In the genomic region with DNA sequence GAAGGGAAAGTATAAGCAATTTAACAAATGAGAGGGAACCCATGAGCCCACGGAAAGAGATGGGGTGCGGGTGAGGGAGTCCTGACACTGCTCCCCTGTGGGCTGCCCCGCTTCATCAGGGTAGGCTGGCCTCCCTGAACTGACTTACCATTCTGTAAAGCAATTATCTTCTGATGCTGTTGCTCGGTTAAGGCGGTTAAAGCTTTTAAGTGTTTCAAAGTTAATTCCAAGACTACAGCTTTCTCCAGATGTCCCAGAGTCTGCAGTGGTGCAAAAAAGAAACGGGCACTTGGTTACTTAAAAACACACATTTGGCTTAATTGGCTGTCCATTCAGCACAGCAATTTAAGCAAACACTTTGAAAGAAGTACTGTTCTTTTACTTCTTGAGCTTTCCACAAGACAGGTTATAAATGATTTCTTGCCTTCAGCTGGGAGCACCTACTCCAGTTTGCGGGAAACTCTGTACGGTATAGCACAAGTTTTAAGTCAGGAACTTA, we compare ENCODE assay signal across 8 cellular contexts. TPM values are rescaled to one million over a fixed set of nuclear protein-coding genes. Genes with fewer than 3 reads are reported as not detected.
DNase-seq lines count a peak whose midpoint lies in the region; ATAC-seq and TF ChIP-seq lines count a peak whose summit lies in the region.

No MANE protein-coding gene starts in this region.

- H3K27ac ChIP-seq in right cardiac atrium (ENCODE audit: low read length) (peak overlapping the region; percentile 59), aorta (ENCODE audit: low read depth in 1 of 2, low read length in 2 of 2) (peak overlapping the region; percentile 68 to 90)

- H3K9ac ChIP-seq in mucosa of stomach (ENCODE audit: low read length): peak overlapping the region; percentile 70

- ATAC-seq in right cardiac atrium: no peak
- no peak for ATAC-seq in left ventricle myocardium superior
- no peak for ATAC-seq in aorta (ENCODE audit: low FRiP score)
- ATAC-seq in GM19452 (IDR thresholded peaks at IDR 0.05; ENCODE audit: unreplicated experiment): no peak
- ATAC-seq in HG02610 (IDR thresholded peaks at IDR 0.05; ENCODE audit: unreplicated experiment): no peak
- no peak for ATAC-seq in HG03442 (IDR thresholded peaks at IDR 0.05; ENCODE audit: unreplicated experiment)

- no peak for TF ChIP-seq CTCF in cardiac fibroblast (IDR thresholded peaks at IDR 0.05; ENCODE audit: low read depth, low read length)

- intact Hi-C loops in right cardiac atrium (cut with DNase I) (loop anchor here (5.0 to 10.0 kb wide), 4 partner anchors 71 to 161 kb away; partner anchors contain the start of gene SSPN (in 4 of the 4)), left ventricle myocardium superior (cut with micrococcal nuclease) (no loop called here), aorta (cut with DNase I) (loop anchor here (5.0 to 10.0 kb wide), 3 partner anchors 74 to 301 kb away; partner anchors contain the start of gene SSPN (in 1 of the 2))

- no peaks in the 10 kb centered on the region for H3K36me3 ChIP-seq in mucosa of stomach (ENCODE audit: control insufficient read depth, insufficient read depth, low read length)
- H3K36me3 ChIP-seq in aorta (ENCODE audit: control insufficient read depth in 1 of 2, insufficient read depth in 2 of 2, low read length in 1 of 2): no peaks in the 10 kb centered on the region

- peaks cover 2% of the 10 kb centered on the region for H3K4me1 ChIP-seq in right cardiac atrium (ENCODE audit: control insufficient read depth, insufficient read depth, low read length)
- peaks cover 41% of the 10 kb centered on the region for H3K4me1 ChIP-seq in mucosa of stomach (ENCODE audit: control insufficient read depth, insufficient read depth, low read length)
- no peaks in the 10 kb centered on the region for H3K4me1 ChIP-seq in aorta (ENCODE audit: control insufficient read depth in 1 of 2, insufficient read depth in 2 of 2, low read length in 2 of 2)

- DNase-seq in right cardiac atrium (no peak), left ventricle myocardium superior (no peak), cardiac fibroblast (ENCODE audit: low read depth in 2 of 2) (no peak), aorta (no peak)

- peak overlapping the region; percentile 76 for H3K4me3 ChIP-seq in right cardiac atrium (ENCODE audit: low read length)
- peak overlapping the region; percentile 42 to 63 for H3K4me3 ChIP-seq in cardiac fibroblast (replicated peaks in 1 of 2; ENCODE audit: low read depth in 2 of 2, low read length in 2 of 2)
- peak overlapping the region; percentile 47 for H3K4me3 ChIP-seq in mucosa of stomach (ENCODE audit: low read length)
- H3K4me3 ChIP-seq in aorta (ENCODE audit: low read length in 2 of 2): peak overlapping the region; percentile 96 to 97

- 13% methylated on average over 8 of the region's 8 CpGs for WGBS in right cardiac atrium
- WGBS in aorta, 2 donors: 3% methylated on average over 8 of the region's 8 CpGs

- H3K27me3 ChIP-seq in right cardiac atrium (ENCODE audit: control insufficient read depth, insufficient read depth) (no peaks in the 10 kb centered on the region), mucosa of stomach (ENCODE audit: control insufficient read depth, insufficient read depth, low read length) (peaks cover 55% of the 10 kb centered on the region), aorta (ENCODE audit: control insufficient read depth in 1 of 2, insufficient read depth in 2 of 2, low read length in 1 of 2) (no peaks in the 10 kb centered on the region)

- H3K9me3 ChIP-seq in right cardiac atrium (ENCODE audit: control insufficient read depth, low read length): no peaks in the 10 kb centered on the region
- H3K9me3 ChIP-seq in mucosa of stomach (ENCODE audit: control insufficient read depth, low read length): no peaks in the 10 kb centered on the region
- no peaks in the 10 kb centered on the region for H3K9me3 ChIP-seq in aorta (ENCODE audit: control insufficient read depth, low read length)

RNA-seq across cellular contexts. Expression of gene BHLHE41, which starts 1.3 kb away (rescaled TPM):
- 10 to 100 TPM; 10.6 to 47.2 (median 31.2) TPM for total RNA-seq in right cardiac atrium
- 9.1 TPM for polyA plus RNA-seq in right cardiac atrium
- 35.9 TPM for total RNA-seq in left ventricle myocardium superior
- 10 to 100 TPM; 12.0 to 49.9 TPM for total RNA-seq in aorta
- 1 to 10 TPM; 4.3 to 6.3 TPM for polyA plus RNA-seq in aorta
